31 cellular contexts compared by ENCODE assay signal in the genomic region with DNA sequence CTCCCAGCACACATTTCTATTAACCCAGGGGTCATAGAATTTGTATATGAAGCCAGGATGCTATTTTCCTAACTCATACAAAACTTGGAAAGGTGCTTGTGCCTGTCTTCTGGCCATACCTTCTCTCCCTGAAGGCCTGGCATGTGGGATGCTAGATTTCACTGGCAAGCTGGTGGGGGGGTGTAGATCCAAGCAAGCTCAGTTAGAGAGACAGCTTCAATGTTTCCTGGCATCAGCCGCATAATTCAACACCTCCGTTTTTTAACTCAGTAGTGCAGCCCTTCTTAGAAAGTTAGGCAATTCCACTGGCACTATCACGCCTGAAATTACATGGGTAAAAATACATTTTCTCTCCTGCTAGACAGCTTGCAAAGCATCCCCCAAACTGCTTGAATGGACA. TPM values are rescaled to one million over a fixed set of nuclear protein-coding genes. Genes with fewer than 3 reads are reported as not detected.
"Had no signal": no experiment of that assay in that cellular context is flagged by ENCODE, and none has a peak within 500 bp of the region (broad histone marks: within the 10 kb centered on the region; RNA-seq: fewer than 3 reads in every experiment).

No MANE protein-coding gene starts in this region.

- H3K27ac Mint-ChIP-seq: activated CD4-positive, alpha-beta memory T cell treated with anti-CD3 and anti-CD28 coated beads, Interleukin-2, amount 10 ng/mL, durations not matched to agents 7 days and 5 days; activated CD4-positive, alpha-beta T cell treated with anti-CD3 and anti-CD28 coated beads for 36 hours; activated CD8-positive, alpha-beta memory T cell treated with anti-CD3 and anti-CD28 coated beads, Interleukin-2, amount 10 ng/mL, durations not matched to agents 7 days and 5 days; activated naive CD4-positive, alpha-beta T cell treated with anti-CD3 and anti-CD28 coated beads, Interleukin-2, amount 10 ng/mL, durations not matched to agents 7 days and 5 days; activated naive CD8-positive, alpha-beta T cell; activated naive CD8-positive, alpha-beta T cell treated with anti-CD3 and anti-CD28 coated beads, Interleukin-2, amount 50 U/mL, for 24 hours; T-helper 1 cell treated with Interleukin-12 subunit alpha and Interleukin-12 subunit beta and Interleukin-4 antibody, amounts not matched to agents 30 μg/mL and 1 μg/mL, for 36 hours; T-helper 2 cell treated with Interferon-gamma antibody and Interleukin-4, amounts not matched to agents 5 μg/mL and 100 μg/mL, for 36 hours had no signal

- H3K4me3 Mint-ChIP-seq: activated CD4-positive, alpha-beta memory T cell treated with anti-CD3 and anti-CD28 coated beads, Interleukin-2, amount 10 ng/mL, durations not matched to agents 7 days and 5 days; activated CD4-positive, alpha-beta T cell treated with anti-CD3 and anti-CD28 coated beads for 36 hours; activated CD8-positive, alpha-beta memory T cell treated with anti-CD3 and anti-CD28 coated beads, Interleukin-2, amount 10 ng/mL, durations not matched to agents 7 days and 5 days; activated naive CD4-positive, alpha-beta T cell treated with anti-CD3 and anti-CD28 coated beads, Interleukin-2, amount 10 ng/mL, durations not matched to agents 7 days and 5 days; activated naive CD8-positive, alpha-beta T cell; activated naive CD8-positive, alpha-beta T cell treated with anti-CD3 and anti-CD28 coated beads, Interleukin-2, amount 50 U/mL, for 24 hours; T-helper 1 cell treated with Interleukin-12 subunit alpha and Interleukin-12 subunit beta and Interleukin-4 antibody, amounts not matched to agents 30 μg/mL and 1 μg/mL, for 36 hours; T-helper 2 cell treated with Interferon-gamma antibody and Interleukin-4, amounts not matched to agents 5 μg/mL and 100 μg/mL, for 36 hours had no signal

- H3K9me3 ChIP-seq: MG63, SJCRH30 had no signal

- H3K4me3 ChIP-seq: cardiac muscle cell, MG63, SJCRH30, SK-N-MC had no signal

- DNase-seq: activated CD4-positive, alpha-beta memory T cell treated with anti-CD3 and anti-CD28 coated beads, Interleukin-2, amount 10 ng/mL, durations not matched to agents 7 days and 5 days; activated CD4-positive, alpha-beta T cell treated with anti-CD3 and anti-CD28 coated beads for 36 hours; activated CD8-positive, alpha-beta memory T cell treated with anti-CD3 and anti-CD28 coated beads for 24 hours; activated CD8-positive, alpha-beta memory T cell treated with anti-CD3 and anti-CD28 coated beads, Interleukin-2, amount 10 ng/mL, durations not matched to agents 7 days and 5 days; activated CD8-positive, alpha-beta memory T cell treated with anti-CD3 and anti-CD28 coated beads, Interleukin-2, amount 50 U/mL, for 48 hours; activated effector memory CD4-positive, alpha-beta T cell treated with Interleukin-2 at 50 U/mL for 16 hours; activated naive CD4-positive, alpha-beta T cell treated with anti-CD3 and anti-CD28 coated beads, Interleukin-2, amount 10 ng/mL, durations not matched to agents 7 days and 5 days; activated naive CD8-positive, alpha-beta T cell treated with anti-CD3 and anti-CD28 coated beads, Interleukin-2, amount 50 U/mL, for 24 hours; activated T-cell treated with anti-CD3 and anti-CD28 coated beads, Interleukin-2, amount 50 U/mL, for 48 hours; aorta; Kasumi-1; KG1; MG63; NCI-H1048; NCI-H1105 treated with DMSO at 0.1 percent for 48 hours; NCI-H1436; NCI-H1694; NCI-H1930; NCI-H2081 treated with DMSO at 0.1 percent for 48 hours; NCI-H226; NCI-H446 treated with DMSO at 0.1 percent for 48 hours; NCI-H524 treated with DMSO at 0.1 percent for 48 hours; SHP77; SJCRH30 had no signal

- H3K27ac ChIP-seq: cardiac muscle cell, SJCRH30, SK-N-MC had no signal

- H3K36me3 ChIP-seq: cardiac muscle cell, MG63 had no signal

- H3K9me3 Mint-ChIP-seq: activated CD4-positive, alpha-beta memory T cell treated with anti-CD3 and anti-CD28 coated beads, Interleukin-2, amount 10 ng/mL, durations not matched to agents 7 days and 5 days; activated naive CD4-positive, alpha-beta T cell treated with anti-CD3 and anti-CD28 coated beads, Interleukin-2, amount 10 ng/mL, durations not matched to agents 7 days and 5 days; activated naive CD8-positive, alpha-beta T cell treated with anti-CD3 and anti-CD28 coated beads, Interleukin-2, amount 50 U/mL, for 24 hours; T-helper 1 cell treated with Interleukin-12 subunit alpha and Interleukin-12 subunit beta and Interleukin-4 antibody, amounts not matched to agents 30 μg/mL and 1 μg/mL, for 36 hours; T-helper 2 cell treated with Interferon-gamma antibody and Interleukin-4, amounts not matched to agents 5 μg/mL and 100 μg/mL, for 36 hours had no signal

- ATAC-seq: activated CD4-positive, alpha-beta T cell treated with anti-CD3 and anti-CD28 coated beads for 36 hours; activated CD4-positive, CD25-positive, alpha-beta regulatory T cell treated with anti-CD3 and anti-CD28 coated beads, Interleukin-2, amount 50 U/mL, for 24 hours; activated CD8-positive, alpha-beta memory T cell treated with anti-CD3 and anti-CD28 coated beads, Interleukin-2, amount 10 ng/mL, durations not matched to agents 7 days and 5 days; activated naive CD8-positive, alpha-beta T cell treated with anti-CD3 and anti-CD28 coated beads, Interleukin-2, amount 50 U/mL, for 24 hours; Panc1 had no signal

- H3K36me3 Mint-ChIP-seq: activated CD8-positive, alpha-beta memory T cell treated with anti-CD3 and anti-CD28 coated beads, Interleukin-2, amount 10 ng/mL, durations not matched to agents 7 days and 5 days; activated naive CD4-positive, alpha-beta T cell treated with anti-CD3 and anti-CD28 coated beads, Interleukin-2, amount 10 ng/mL, durations not matched to agents 7 days and 5 days; activated naive CD8-positive, alpha-beta T cell had no signal

- H3K27me3 ChIP-seq: cardiac muscle cell, SJCRH30 had no signal

- H3K4me1 ChIP-seq: SJCRH30 had no signal

- H3K4me1 Mint-ChIP-seq: activated CD4-positive, alpha-beta memory T cell treated with anti-CD3 and anti-CD28 coated beads, Interleukin-2, amount 10 ng/mL, durations not matched to agents 7 days and 5 days; activated CD4-positive, alpha-beta T cell treated with anti-CD3 and anti-CD28 coated beads for 36 hours; activated CD8-positive, alpha-beta memory T cell treated with anti-CD3 and anti-CD28 coated beads, Interleukin-2, amount 10 ng/mL, durations not matched to agents 7 days and 5 days; activated naive CD4-positive, alpha-beta T cell treated with anti-CD3 and anti-CD28 coated beads, Interleukin-2, amount 10 ng/mL, durations not matched to agents 7 days and 5 days; activated naive CD8-positive, alpha-beta T cell treated with anti-CD3 and anti-CD28 coated beads, Interleukin-2, amount 50 U/mL, for 24 hours had no signal

RNA-seq across cellular contexts. Expression of a gene that starts 51.8 kb away (rescaled TPM):
- total RNA-seq: activated CD4-positive, alpha-beta memory T cell treated with anti-CD3 and anti-CD28 coated beads, Interleukin-2, amount 10 ng/mL, durations not matched to agents 7 days and 5 days; activated CD4-positive, alpha-beta T cell treated with anti-CD3 and anti-CD28 coated beads for 36 hours; activated CD8-positive, alpha-beta memory T cell treated with anti-CD3 and anti-CD28 coated beads, Interleukin-2, amount 10 ng/mL, durations not matched to agents 7 days and 5 days had no signal
